8 cellular contexts compared by ENCODE assay signal in genomic region chr5:176416123-176416924, GRCh38. TPM values are rescaled to one million over a fixed set of nuclear protein-coding genes. Genes with fewer than 3 reads are reported as not detected.
DNase-seq lines count a peak whose midpoint lies in the region; ATAC-seq and TF ChIP-seq lines count a peak whose summit lies in the region.

Gene CLTB (minus strand): TSS chr5:176416539. CDS start chr5:176416363, 176 bp downstream.

- H3F3A ChIP-seq in PC-9 (ENCODE audit: insufficient read depth, low read depth), result peaks cover 67% of the 10 kb centered on the region

- H3K4me3 ChIP-seq in HUES6 (ENCODE audit: low read depth, low read length) (peak within 1 kb of the TSS; percentile 68), PC-9 (peak within 1 kb of the TSS; percentile 98), muscle layer of colon (ENCODE audit: low read depth in 1 of 2, low read length in 2 of 2) (peak within 1 kb of the TSS; percentile 48 to 89)

- no peaks in the 10 kb centered on the region for H3K9me2 ChIP-seq in PC-9 (ENCODE audit: insufficient read depth)

- H2AFZ ChIP-seq in PC-9, result peak within 1 kb of the TSS; percentile 72

- H3K9ac ChIP-seq in HUES6 (ENCODE audit: low read length) (peak within 1 kb of the TSS; percentile 79), muscle layer of colon (ENCODE audit: low read length) (peak within 1 kb of the TSS; percentile 86)

- CTCF ChIA-PET in PC-9 (lab: Charles Lee), result interaction anchor here (0.6 to 1.0 kb wide), 10 partner anchors 22 to 888 kb away, joined by 3 to 7 read pairs (median 4); partner anchors contain the start of gene RNF44

- BruUV-seq in PC-9 (replicated peaks; lab: Mats Ljungman, UMichigan), result no TSS peak

- TF ChIP-seq CTCF in PC-9 (conservative IDR thresholded peaks at IDR 0.05), result peak; percentile 29; the same call in 1 of the 2 replicates

- H3K79me2 ChIP-seq in PC-9 (ENCODE audit: low read depth), result peaks cover 41% of the 10 kb centered on the region

- peak within 1 kb of the TSS; percentile 93 for H3K4me2 ChIP-seq in PC-9

- H3K9me3 ChIP-seq in HUES6 (ENCODE audit: control insufficient read depth, insufficient read depth, low read depth, low read length) (peaks cover 17% of the 10 kb centered on the region), PC-9 (ENCODE audit: insufficient read depth, low read depth) (peaks cover 14% of the 10 kb centered on the region; the same call in 1 of the 2 replicates), muscle layer of colon (ENCODE audit: low read length) (no peaks in the 10 kb centered on the region)

- DNase-seq in DMS114 treated with DMSO at 0.1 percent for 48 hours (lab: John Stamatoyannopoulos, UW; ENCODE audit: unreplicated experiment), result peak; percentile 61
- DNase-seq in PC-9, result peak; percentile 79 to 87
- peak; percentile 92 for DNase-seq in activated T-cell treated with anti-CD3 and anti-CD28 coated beads, Interleukin-2, amount 50 U/mL, for 4 hours
- peak; percentile 79 for DNase-seq in stimulated activated CD8-positive, alpha-beta memory T cell treated with anti-CD3 and anti-CD28 coated beads, Interleukin-7, amount 100 ng/mL, for 24 hours (ENCODE audit: low read depth)

- no peaks in the 10 kb centered on the region for H3K9me3 Mint-ChIP-seq in activated T-cell treated with anti-CD3 and anti-CD28 coated beads, Interleukin-2, amount 50 U/mL, for 4 hours

- no peaks in the 10 kb centered on the region for H3K36me3 ChIP-seq in HUES6 (ENCODE audit: control insufficient read depth, insufficient read depth, low read length)
- no peaks in the 10 kb centered on the region for H3K36me3 ChIP-seq in PC-9 (ENCODE audit: low read depth)
- peaks cover under 1% of the 10 kb centered on the region for H3K36me3 ChIP-seq in muscle layer of colon (ENCODE audit: insufficient read depth, low read length)

- intact Hi-C loops in PC-9 (cut with micrococcal nuclease; ENCODE audit: unreplicated experiment), result loop anchor here (1.0 to 5.0 kb wide), 5 partner anchors 32 to 406 kb away; partner anchors contain the start of genes FAF2 and RNF44

- peaks cover 3% of the 10 kb centered on the region for H3K27me3 Mint-ChIP-seq in activated T-cell treated with anti-CD3 and anti-CD28 coated beads, Interleukin-2, amount 50 U/mL, for 4 hours (ENCODE audit: low read depth)

- peaks cover 4% of the 10 kb centered on the region for H3K36me3 Mint-ChIP-seq in activated T-cell treated with anti-CD3 and anti-CD28 coated beads, Interleukin-2, amount 50 U/mL, for 4 hours (ENCODE audit: insufficient read depth)

- H3K4me3 Mint-ChIP-seq in activated T-cell treated with anti-CD3 and anti-CD28 coated beads, Interleukin-2, amount 50 U/mL, for 4 hours, result peak within 1 kb of the TSS; percentile 85

- H3K4me1 ChIP-seq in HUES6 (ENCODE audit: control insufficient read depth, insufficient read depth, low read length), result no peaks in the 10 kb centered on the region
- peaks cover 81% of the 10 kb centered on the region for H3K4me1 ChIP-seq in PC-9 (replicated peaks; ENCODE audit: insufficient read depth)
- peaks cover 35% of the 10 kb centered on the region for H3K4me1 ChIP-seq in muscle layer of colon (ENCODE audit: insufficient read depth, low read length)

- peak; percentile 95 for ATAC-seq in GM21390 (IDR thresholded peaks at IDR 0.05; ENCODE audit: unreplicated experiment)
- peak; percentile 95 to 96 for ATAC-seq in activated T-cell treated with anti-CD3 and anti-CD28 coated beads, Interleukin-2, amount 50 U/mL, for 4 hours
- ATAC-seq in esophagus mucosa, result peak; percentile 88

- H3K4me1 Mint-ChIP-seq in activated T-cell treated with anti-CD3 and anti-CD28 coated beads, Interleukin-2, amount 50 U/mL, for 4 hours (ENCODE audit: low read depth), result peaks cover 37% of the 10 kb centered on the region

- POLR2A ChIA-PET in PC-9 (lab: Charles Lee; ENCODE audit: unreplicated experiment), result interaction anchor here (0.5 to 1.0 kb wide), 6 partner anchors 31 to 405 kb away, joined by 3 to 5 read pairs (median 4); partner anchors contain the start of genes FAF2 and RNF44

- H4K20me1 ChIP-seq in PC-9 (ENCODE audit: insufficient read depth), result peaks cover 25% of the 10 kb centered on the region

- H3K27me3 ChIP-seq in HUES6 (ENCODE audit: control insufficient read depth, insufficient read depth, low read length) (peaks cover 6% of the 10 kb centered on the region; the same call in 1 of the 2 replicates), PC-9 (ENCODE audit: insufficient read depth, low read depth) (no peaks in the 10 kb centered on the region), muscle layer of colon (ENCODE audit: control insufficient read depth in 1 of 2, insufficient read depth in 2 of 2, low read length in 2 of 2) (no peaks in the 10 kb centered on the region)

- peak within 1 kb of the TSS; percentile 56; the same call in 1 of the 2 replicates for H3K27ac ChIP-seq in HUES6 (ENCODE audit: low read depth, low read length)
- peak within 1 kb of the TSS; percentile 94 for H3K27ac ChIP-seq in PC-9
- H3K27ac ChIP-seq in muscle layer of colon (ENCODE audit: low read depth, low read length), result peak within 1 kb of the TSS; percentile 83

RNA-seq across cellular contexts. Expression of gene CLTB, which starts in this region (rescaled TPM):
- total RNA-seq in PC-9 (2021) (123 and 126 TPM in 2 replicates), esophagus mucosa (266 TPM)
- total RNA-seq in activated T-cell treated with anti-CD3 and anti-CD28 coated beads, Interleukin-2, amount 50 U/mL, for 4 hours, result 100 to 1,000 TPM; 121 to 133 (median 123) TPM

Comparison
In these comparisons a context has a peak if more than half of its experiments do, and no peak if none do; other contexts are left out.
1. Peak in every context shown above with its lines: DNase-seq, ATAC-seq, H3K4me3 ChIP-seq and H3K27ac ChIP-seq.